21 cellular contexts compared by ENCODE assay signal in genomic region chr2:27587025-27587424, GRCh38. TPM values are rescaled to one million over a fixed set of nuclear protein-coding genes. Genes with fewer than 3 reads are reported as not detected.
DNase-seq lines count a peak whose midpoint lies in the region; ATAC-seq and TF ChIP-seq lines count a peak whose summit lies in the region.
"Had no signal": no experiment of that assay in that cellular context is flagged by ENCODE, and none has a peak within 500 bp of the region (broad histone marks: within the 10 kb centered on the region; RNA-seq: fewer than 3 reads in every experiment).

No MANE protein-coding gene starts in this region.

- peak; percentile 19 to 32 for ATAC-seq in activated T-cell treated with anti-CD3 and anti-CD28 coated beads, Interleukin-2, amount 50 U/mL, for 4 hours
- ATAC-seq in GM18519 (IDR thresholded peaks at IDR 0.05; ENCODE audit: low FRiP score, unreplicated experiment) (no peak), body of pancreas (no peak)
- ATAC-seq: lower lobe of right lung had no signal

- H3K36me3 Mint-ChIP-seq in activated T-cell treated with anti-CD3 and anti-CD28 coated beads, Interleukin-2, amount 50 U/mL, for 4 hours (ENCODE audit: insufficient read depth), result peaks cover 38% of the 10 kb centered on the region
- H3K36me3 Mint-ChIP-seq in activated T-helper 2 cell treated with anti-CD3 and anti-CD28 coated beads, Interferon-gamma antibody, Interleukin-2, Interleukin-4, amounts not matched to agents 10 μg/mL and 5 μg/mL and 100 μg/mL, durations not matched to agents 14 hours and 24 hours and 36 hours (ENCODE audit: low read depth), result peaks cover 71% of the 10 kb centered on the region
- peaks cover 39% of the 10 kb centered on the region for H3K36me3 Mint-ChIP-seq in neural crest cell (ENCODE audit: low read depth)

- peaks cover 66% of the 10 kb centered on the region for H3K4me1 Mint-ChIP-seq in activated T-cell treated with anti-CD3 and anti-CD28 coated beads, Interleukin-2, amount 50 U/mL, for 4 hours (ENCODE audit: low read depth)
- peaks cover 57% of the 10 kb centered on the region for H3K4me1 Mint-ChIP-seq in activated T-helper 2 cell treated with anti-CD3 and anti-CD28 coated beads, Interferon-gamma antibody, Interleukin-2, Interleukin-4, amounts not matched to agents 10 μg/mL and 5 μg/mL and 100 μg/mL, durations not matched to agents 14 hours and 24 hours and 36 hours (ENCODE audit: low read depth)
- H3K4me1 Mint-ChIP-seq in neural crest cell, result peaks cover 34% of the 10 kb centered on the region

- intact Hi-C loops in activated T-helper 2 cell treated with anti-CD3 and anti-CD28 coated beads, Interferon-gamma antibody, Interleukin-2, Interleukin-4, amounts not matched to agents 10 μg/mL and 5 μg/mL and 100 μg/mL, durations not matched to agents 14 hours and 24 hours and 36 hours (cut with micrococcal nuclease), result loop anchor here (2.0 to 10.0 kb wide), 4 partner anchors 42 to 95 kb away; partner anchors contain the start of genes CCDC121, FNDC4, GCKR and GPN1
- intact Hi-C loops in body of pancreas (cut with DNase I), result no loop called here

- H3K27ac ChIP-seq in HEK293 (ENCODE audit: extremely low read depth, low read depth, low read length), result no peak overlapping the region
- no peak overlapping the region for H3K27ac ChIP-seq in body of pancreas
- H3K27ac ChIP-seq: lower lobe of right lung, thoracic aorta had no signal

- 96 to 97% methylated on average over 2 of the region's 2 CpGs for WGBS in body of pancreas, 2 donors

- peak overlapping the region; percentile 87 for H3K27ac Mint-ChIP-seq in activated T-helper 2 cell treated with anti-CD3 and anti-CD28 coated beads, Interferon-gamma antibody, Interleukin-2, Interleukin-4, amounts not matched to agents 10 μg/mL and 5 μg/mL and 100 μg/mL, durations not matched to agents 14 hours and 24 hours and 36 hours
- no peak overlapping the region for H3K27ac Mint-ChIP-seq in neural crest cell (ENCODE audit: unreplicated experiment)

- H3K4me3 ChIP-seq in HEK293 (ENCODE audit: low read depth, low read length) (no peak overlapping the region), body of pancreas (no peak overlapping the region)
- H3K4me3 ChIP-seq: lower lobe of right lung, smooth muscle cell, thoracic aorta had no signal

- H3K36me3 ChIP-seq in HEK293 (ENCODE audit: control insufficient read depth in 2 of 2, insufficient read depth in 1 of 2, low read length in 2 of 2), result peaks cover 0 to 3% of the 10 kb centered on the region in 2 experiments; a peak in 1 of 3 replicates
- no peaks in the 10 kb centered on the region for H3K36me3 ChIP-seq in body of pancreas (replicated peaks in 1 of 2; ENCODE audit: insufficient read depth in 1 of 2, low read depth in 2 of 2)
- H3K36me3 ChIP-seq: lower lobe of right lung, thoracic aorta had no signal

- peak overlapping the region; percentile 44 for H3K4me3 Mint-ChIP-seq in activated T-cell treated with anti-CD3 and anti-CD28 coated beads, Interleukin-2, amount 50 U/mL, for 4 hours
- peak overlapping the region; percentile 51 for H3K4me3 Mint-ChIP-seq in activated T-helper 2 cell treated with anti-CD3 and anti-CD28 coated beads, Interferon-gamma antibody, Interleukin-2, Interleukin-4, amounts not matched to agents 10 μg/mL and 5 μg/mL and 100 μg/mL, durations not matched to agents 14 hours and 24 hours and 36 hours (ENCODE audit: low read depth)
- peak overlapping the region; percentile 39 for H3K4me3 Mint-ChIP-seq in neural crest cell

- H3K4me1 ChIP-seq in HEK293 (ENCODE audit: control insufficient read depth, insufficient read depth, low read length), result peaks cover 8% of the 10 kb centered on the region
- H3K4me1 ChIP-seq in body of pancreas, result peaks cover 23% of the 10 kb centered on the region

- TF ChIP-seq POLR2A in body of pancreas (IDR thresholded peaks at IDR 0.05), result no peak

- TF ChIP-seq CTCF in HEK293 (tag by site-specific recombination; IDR thresholded peaks at IDR 0.05), result no peak
- TF ChIP-seq CTCF in neural crest cell (conservative IDR thresholded peaks at IDR 0.05), result no peak
- TF ChIP-seq CTCF in body of pancreas (IDR thresholded peaks at IDR 0.05), result no peak

- H3K9me3 Mint-ChIP-seq in activated T-cell treated with anti-CD3 and anti-CD28 coated beads, Interleukin-2, amount 50 U/mL, for 4 hours, result peaks cover 15% of the 10 kb centered on the region
- peaks cover 23% of the 10 kb centered on the region for H3K9me3 Mint-ChIP-seq in activated T-helper 2 cell treated with anti-CD3 and anti-CD28 coated beads, Interferon-gamma antibody, Interleukin-2, Interleukin-4, amounts not matched to agents 10 μg/mL and 5 μg/mL and 100 μg/mL, durations not matched to agents 14 hours and 24 hours and 36 hours
- H3K9me3 Mint-ChIP-seq in neural crest cell, result peaks cover 10% of the 10 kb centered on the region

- no peaks in the 10 kb centered on the region for H3K9me3 ChIP-seq in HEK293 (ENCODE audit: control insufficient read depth, insufficient read depth, low read depth, low read length)
- no peaks in the 10 kb centered on the region for H3K9me3 ChIP-seq in body of pancreas

- no peak for DNase-seq in activated T-cell treated with anti-CD3 and anti-CD28 coated beads, Interleukin-2, amount 50 U/mL, for 4 hours
- DNase-seq in activated T-cell treated with anti-CD3 and anti-CD28 coated beads for 4 hours (no peak), neural crest cell (ENCODE audit: low read depth, low spot score) (no peak), body of pancreas (no peak), DMS53 (lab: John Stamatoyannopoulos, UW) (no peak)
- DNase-seq in activated T-helper 2 cell treated with anti-CD3 and anti-CD28 coated beads, Interferon-gamma antibody, Interleukin-2, Interleukin-4, amounts not matched to agents 10 μg/mL and 5 μg/mL and 100 μg/mL, durations not matched to agents 14 hours and 24 hours and 36 hours (ENCODE audit: low spot score), result no peak
- DNase-seq: activated CD4-positive, CD25-positive, alpha-beta regulatory T cell; amniotic stem cell; C1 segment of cervical spinal cord; DMS 273 treated with DMSO at 0.1 percent for 48 hours; hippocampal formation; lower lobe of right lung; NCI-H1417; NCI-H510A; NK-92 treated with Interleukin-12 subunit alpha and Interleukin-12 subunit beta, amount 100 ng/mL, for 24 hours; nucleus accumbens had no signal

- CTCF ChIA-PET in HEK293 (lab: Yijun Ruan, JAX), result no interaction called here

- POLR2A ChIA-PET in HEK293 (lab: Yijun Ruan, JAX), result no interaction called here

- H3K27me3 Mint-ChIP-seq in activated T-cell treated with anti-CD3 and anti-CD28 coated beads, Interleukin-2, amount 50 U/mL, for 4 hours (ENCODE audit: low read depth), result no peaks in the 10 kb centered on the region
- no peaks in the 10 kb centered on the region for H3K27me3 Mint-ChIP-seq in activated T-helper 2 cell treated with anti-CD3 and anti-CD28 coated beads, Interferon-gamma antibody, Interleukin-2, Interleukin-4, amounts not matched to agents 10 μg/mL and 5 μg/mL and 100 μg/mL, durations not matched to agents 14 hours and 24 hours and 36 hours (ENCODE audit: low read depth)
- peaks cover 2% of the 10 kb centered on the region for H3K27me3 Mint-ChIP-seq in neural crest cell (ENCODE audit: low read depth)

- no peaks in the 10 kb centered on the region for H3K27me3 ChIP-seq in body of pancreas

TF ChIP-seq in HEK293, 187 proteins besides CTCF, POLR2A, EP300 and RAD21 (continues in another document):
- peak; percentile 75 for TF ChIP-seq ZNF664 (tag by site-specific recombination; IDR thresholded peaks at IDR 0.05)
- TF ChIP-seq ZNF658 (tag by site-specific recombination; IDR thresholded peaks at IDR 0.05), result no peak
- TF ChIP-seq, protein P1, sequence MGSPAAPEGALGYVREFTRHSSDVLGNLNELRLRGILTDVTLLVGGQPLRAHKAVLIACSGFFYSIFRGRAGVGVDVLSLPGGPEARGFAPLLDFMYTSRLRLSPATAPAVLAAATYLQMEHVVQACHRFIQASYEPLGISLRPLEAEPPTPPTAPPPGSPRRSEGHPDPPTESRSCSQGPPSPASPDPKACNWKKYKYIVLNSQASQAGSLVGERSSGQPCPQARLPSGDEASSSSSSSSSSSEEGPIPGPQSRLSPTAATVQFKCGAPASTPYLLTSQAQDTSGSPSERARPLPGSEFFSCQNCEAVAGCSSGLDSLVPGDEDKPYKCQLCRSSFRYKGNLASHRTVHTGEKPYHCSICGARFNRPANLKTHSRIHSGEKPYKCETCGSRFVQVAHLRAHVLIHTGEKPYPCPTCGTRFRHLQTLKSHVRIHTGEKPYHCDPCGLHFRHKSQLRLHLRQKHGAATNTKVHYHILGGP (tag by site-specific recombination; IDR thresholded peaks at IDR 0.05), result peak; percentile 23; the same call in 1 of the 2 replicates

RNA-seq across cellular contexts. Expression of gene ZNF512, which starts 4.2 kb away (rescaled TPM):
- total RNA-seq in activated T-cell treated with anti-CD3 and anti-CD28 coated beads, Interleukin-2, amount 50 U/mL, for 4 hours, result 10 to 100 TPM; 13.6 to 16.6 (median 16.4) TPM
- 23.9 and 25.1 TPM in 2 replicates for total RNA-seq in activated T-helper 2 cell treated with anti-CD3 and anti-CD28 coated beads, Interferon-gamma antibody, Interleukin-2, Interleukin-4, amounts not matched to agents 10 μg/mL and 5 μg/mL and 100 μg/mL, durations not matched to agents 14 hours and 24 hours and 36 hours
- total RNA-seq in neural crest cell, result 58.2 and 63.3 TPM in 2 replicates
- total RNA-seq in body of pancreas, result 10 to 100 TPM; 11.9 to 63.3 TPM
- total RNA-seq: G401 had no signal

RNA-seq across cellular contexts. Expression of gene CCDC121, which starts 41.8 kb away (rescaled TPM):
- total RNA-seq in activated T-cell treated with anti-CD3 and anti-CD28 coated beads, Interleukin-2, amount 50 U/mL, for 4 hours, result under 1 TPM; 0.11 to 0.27 (median 0.25) TPM
- 0.57 and 0.73 TPM in 2 replicates for total RNA-seq in activated T-helper 2 cell treated with anti-CD3 and anti-CD28 coated beads, Interferon-gamma antibody, Interleukin-2, Interleukin-4, amounts not matched to agents 10 μg/mL and 5 μg/mL and 100 μg/mL, durations not matched to agents 14 hours and 24 hours and 36 hours
- total RNA-seq in neural crest cell (5.8 and 6.0 TPM in 2 replicates), body of pancreas (1 to 10 TPM; 1.3 to 2.1 TPM)

RNA-seq across cellular contexts. Expression of gene GPN1, which starts 41.8 kb away (rescaled TPM):
- total RNA-seq in activated T-cell treated with anti-CD3 and anti-CD28 coated beads, Interleukin-2, amount 50 U/mL, for 4 hours, result 10 to 100 TPM; 66.5 to 76.6 (median 69.4) TPM
- 54.3 and 55.9 TPM in 2 replicates for total RNA-seq in activated T-helper 2 cell treated with anti-CD3 and anti-CD28 coated beads, Interferon-gamma antibody, Interleukin-2, Interleukin-4, amounts not matched to agents 10 μg/mL and 5 μg/mL and 100 μg/mL, durations not matched to agents 14 hours and 24 hours and 36 hours
- total RNA-seq in neural crest cell (46.1 and 48.3 TPM in 2 replicates), body of pancreas (10 to 100 TPM in 1 of 2 donors, 1 to 10 TPM in 1; 9.9 to 17.9 TPM)

Comparison
In these comparisons a context has a peak if more than half of its experiments do, and no peak if none do; other contexts are left out.
1. ATAC-seq: peak in activated T-cell treated with anti-CD3 and anti-CD28 coated beads, Interleukin-2, amount 50 U/mL, for 4 hours (2 of 2); none in GM18519 (single experiment) and body of pancreas (single experiment).
2. Peak in every context shown above with its lines, with median percentiles within 50 percentile points of each other: H3K4me3 Mint-ChIP-seq.